13 cellular contexts compared by ENCODE assay signal in genomic region chr3:125231895-125232294, GRCh38. TPM values are rescaled to one million over a fixed set of nuclear protein-coding genes. Genes with fewer than 3 reads are reported as not detected.
DNase-seq lines count a peak whose midpoint lies in the region; ATAC-seq and TF ChIP-seq lines count a peak whose summit lies in the region.
"Had no signal": no experiment of that assay in that cellular context is flagged by ENCODE, and none has a peak within 500 bp of the region (broad histone marks: within the 10 kb centered on the region; RNA-seq: fewer than 3 reads in every experiment).

No MANE protein-coding gene starts in this region.

- peak; percentile 92 for ATAC-seq in activated CD4-positive, alpha-beta T cell treated with anti-CD3 and anti-CD28 coated beads for 36 hours
- peak; percentile 84 for ATAC-seq in RWPE2 (ENCODE audit: low read depth)
- peak; percentile 98 for ATAC-seq in stimulated activated effector memory CD8-positive, alpha-beta T cell treated with anti-CD3 and anti-CD28 coated beads, Interleukin-12 subunit alpha, Interleukin-12 subunit beta, amount 100 ng/mL, for 72 hours

- no peaks in the 10 kb centered on the region for H3K27me3 ChIP-seq in RWPE2 (ENCODE audit: insufficient read depth, poor library complexity, severe bottlenecking)
- H3K27me3 ChIP-seq: MG63, transverse colon had no signal

- no peak overlapping the region for H3K4me3 ChIP-seq in RWPE2 (ENCODE audit: severe bottlenecking)
- H3K4me3 ChIP-seq in coronary artery, result no peak overlapping the region
- H3K4me3 ChIP-seq: MG63, transverse colon had no signal

- H3K4me1 Mint-ChIP-seq in activated CD4-positive, alpha-beta T cell treated with anti-CD3 and anti-CD28 coated beads for 36 hours, result peaks cover 22% of the 10 kb centered on the region
- peaks cover 6% of the 10 kb centered on the region for H3K4me1 Mint-ChIP-seq in activated CD4-positive, alpha-beta T cell treated with anti-CD3 and anti-CD28 coated beads, Interleukin-2, amount 10 ng/mL, durations not matched to agents 7 days and 5 days
- peaks cover 26% of the 10 kb centered on the region for H3K4me1 Mint-ChIP-seq in stimulated activated effector memory CD8-positive, alpha-beta T cell treated with anti-CD3 and anti-CD28 coated beads, Interleukin-12 subunit alpha, Interleukin-12 subunit beta, amount 100 ng/mL, for 72 hours

- H3K27ac ChIP-seq in RWPE2 (ENCODE audit: poor library complexity, severe bottlenecking), result peak overlapping the region; percentile 8
- no peak overlapping the region for H3K27ac ChIP-seq in coronary artery
- H3K27ac ChIP-seq: transverse colon had no signal

- H3K9me3 ChIP-seq in RWPE2 (ENCODE audit: severe bottlenecking), result no peaks in the 10 kb centered on the region
- H3K9me3 ChIP-seq: MG63, transverse colon had no signal

- peaks cover 5% of the 10 kb centered on the region for H3K9me3 Mint-ChIP-seq in activated CD4-positive, alpha-beta T cell treated with anti-CD3 and anti-CD28 coated beads for 36 hours (ENCODE audit: low read depth)
- peaks cover 7% of the 10 kb centered on the region for H3K9me3 Mint-ChIP-seq in activated CD4-positive, alpha-beta T cell treated with anti-CD3 and anti-CD28 coated beads, Interleukin-2, amount 10 ng/mL, durations not matched to agents 7 days and 5 days
- H3K9me3 Mint-ChIP-seq in stimulated activated effector memory CD8-positive, alpha-beta T cell treated with anti-CD3 and anti-CD28 coated beads, Interleukin-12 subunit alpha, Interleukin-12 subunit beta, amount 100 ng/mL, for 72 hours, result peaks cover 2% of the 10 kb centered on the region

- no peak overlapping the region for H3K4me3 Mint-ChIP-seq in activated CD4-positive, alpha-beta T cell treated with anti-CD3 and anti-CD28 coated beads for 36 hours
- H3K4me3 Mint-ChIP-seq in activated CD4-positive, alpha-beta T cell treated with anti-CD3 and anti-CD28 coated beads, Interleukin-2, amount 10 ng/mL, durations not matched to agents 7 days and 5 days, result no peak overlapping the region
- H3K4me3 Mint-ChIP-seq in stimulated activated effector memory CD8-positive, alpha-beta T cell treated with anti-CD3 and anti-CD28 coated beads, Interleukin-12 subunit alpha, Interleukin-12 subunit beta, amount 100 ng/mL, for 72 hours, result peak overlapping the region; percentile 46

- peaks cover 45% of the 10 kb centered on the region for H3K36me3 Mint-ChIP-seq in activated CD4-positive, alpha-beta T cell treated with anti-CD3 and anti-CD28 coated beads for 36 hours (ENCODE audit: low read depth)
- H3K36me3 Mint-ChIP-seq in activated CD4-positive, alpha-beta T cell treated with anti-CD3 and anti-CD28 coated beads, Interleukin-2, amount 10 ng/mL, durations not matched to agents 7 days and 5 days (ENCODE audit: low read depth), result peaks cover 39% of the 10 kb centered on the region
- H3K36me3 Mint-ChIP-seq in stimulated activated effector memory CD8-positive, alpha-beta T cell treated with anti-CD3 and anti-CD28 coated beads, Interleukin-12 subunit alpha, Interleukin-12 subunit beta, amount 100 ng/mL, for 72 hours, result peaks cover 48% of the 10 kb centered on the region

- intact Hi-C loops in activated CD4-positive, alpha-beta T cell treated with anti-CD3 and anti-CD28 coated beads for 36 hours (cut with DNase I, micrococcal nuclease), result loop anchor here (2.0 to 10.0 kb wide), 4 partner anchors 79 to 353 kb away; partner anchors contain the start of gene ZNF148 (in 1 of the 2)

- peaks cover 19% of the 10 kb centered on the region for H3K36me3 ChIP-seq in RWPE2 (ENCODE audit: low read depth)

- POLR2A ChIA-PET in activated CD4-positive, alpha-beta T cell treated with anti-CD3 and anti-CD28 coated beads for 36 hours (lab: Charles Lee), result interaction anchor here (0.7 kb wide), 1 partner anchor 192 kb away, joined by 6 read pairs; no protein-coding TSS in a partner anchor
- POLR2A ChIA-PET in activated CD4-positive, alpha-beta T cell treated with anti-CD3 and anti-CD28 coated beads, Interleukin-2, amount 10 ng/mL, durations not matched to agents 7 days and 5 days (lab: Charles Lee), result no interaction called here

- no peak for DNase-seq in activated CD4-positive, alpha-beta T cell treated with anti-CD3 and anti-CD28 coated beads for 36 hours
- no peak for DNase-seq in activated CD4-positive, alpha-beta T cell treated with anti-CD3 and anti-CD28 coated beads, Interleukin-2, amount 10 ng/mL, durations not matched to agents 7 days and 5 days
- DNase-seq in RWPE2 (ENCODE audit: low spot score) (no peak), fibroblast of gingiva (ENCODE audit: low read depth) (peak; percentile 59), LoVo (ENCODE audit: low spot score) (no peak), coronary artery (ENCODE audit: low spot score) (no peak), hippocampal formation (lab: John Stamatoyannopoulos, UW) (no peak)
- no peak for DNase-seq in stimulated activated effector memory CD8-positive, alpha-beta T cell treated with anti-CD3 and anti-CD28 coated beads, Interleukin-12 subunit alpha, Interleukin-12 subunit beta, amount 100 ng/mL, for 72 hours (ENCODE audit: low spot score in 2 of 2)
- DNase-seq: 8988T, amygdala, glutamatergic neuron, MG63, transverse colon had no signal

- H3K27ac Mint-ChIP-seq in activated CD4-positive, alpha-beta T cell treated with anti-CD3 and anti-CD28 coated beads for 36 hours, result peak overlapping the region; percentile 82
- H3K27ac Mint-ChIP-seq in activated CD4-positive, alpha-beta T cell treated with anti-CD3 and anti-CD28 coated beads, Interleukin-2, amount 10 ng/mL, durations not matched to agents 7 days and 5 days, result no peak overlapping the region
- peak overlapping the region; percentile 91 for H3K27ac Mint-ChIP-seq in stimulated activated effector memory CD8-positive, alpha-beta T cell treated with anti-CD3 and anti-CD28 coated beads, Interleukin-12 subunit alpha, Interleukin-12 subunit beta, amount 100 ng/mL, for 72 hours

- TF ChIP-seq CTCF in RWPE2 (IDR thresholded peaks at IDR 0.05; ENCODE audit: poor library complexity, severe bottlenecking) (no peak), coronary artery (IDR thresholded peaks at IDR 0.05) (no peak)

- no peaks in the 10 kb centered on the region for H3K27me3 Mint-ChIP-seq in activated CD4-positive, alpha-beta T cell treated with anti-CD3 and anti-CD28 coated beads for 36 hours
- no peaks in the 10 kb centered on the region for H3K27me3 Mint-ChIP-seq in activated CD4-positive, alpha-beta T cell treated with anti-CD3 and anti-CD28 coated beads, Interleukin-2, amount 10 ng/mL, durations not matched to agents 7 days and 5 days

- CTCF ChIA-PET in activated CD4-positive, alpha-beta T cell treated with anti-CD3 and anti-CD28 coated beads for 36 hours (lab: Charles Lee), result interaction anchor here (0.7 to 0.8 kb wide), 2 partner anchors 79 to 93 kb away, joined by 3 read pairs; no protein-coding TSS in a partner anchor
- CTCF ChIA-PET in activated CD4-positive, alpha-beta T cell treated with anti-CD3 and anti-CD28 coated beads, Interleukin-2, amount 10 ng/mL, durations not matched to agents 7 days and 5 days (lab: Charles Lee), result interaction anchor here (0.7 kb wide), 1 partner anchor 20 kb away, joined by 3 read pairs; no protein-coding TSS in a partner anchor

- peaks cover 11% of the 10 kb centered on the region for H3K4me1 ChIP-seq in RWPE2 (ENCODE audit: insufficient read depth, poor library complexity, severe bottlenecking)
- H3K4me1 ChIP-seq: transverse colon had no signal

RNA-seq across cellular contexts. Expression of gene SLC12A8, which starts 19.3 kb away (rescaled TPM):
- total RNA-seq in activated CD4-positive, alpha-beta T cell treated with anti-CD3 and anti-CD28 coated beads for 36 hours, result under 1 TPM; 0.26 to 0.39 TPM
- total RNA-seq in activated CD4-positive, alpha-beta T cell treated with anti-CD3 and anti-CD28 coated beads, Interleukin-2, amount 10 ng/mL, durations not matched to agents 7 days and 5 days, result under 1 TPM; 0.10 to 0.37 TPM
